28 cellular contexts compared by ENCODE assay signal in genomic region chr4:23327120-23327519, GRCh38.
DNase-seq lines count a peak whose midpoint lies in the region; ATAC-seq, FAIRE-seq and TF ChIP-seq lines count a peak whose summit lies in the region.
"Had no signal": no experiment of that assay in that cellular context is flagged by ENCODE, and none has a peak within 500 bp of the region (broad histone marks: within the 10 kb centered on the region; RNA-seq: fewer than 3 reads in every experiment).

No MANE protein-coding gene starts in this region.

- H3K4me2 ChIP-seq in astrocyte (ENCODE audit: low read length): no peak overlapping the region
- H3K4me2 ChIP-seq: BLaER1 had no signal

- intact Hi-C loops in breast epithelium (cut with DNase I; ENCODE audit: low total_unique reads) (no loop called here), psoas muscle (cut with DNase I) (no loop called here)

- FAIRE-seq in astrocyte (lab: Jason Lieb, UNC): no peak
- FAIRE-seq: A204.1, GM12878, GM12892, GM18507 had no signal

- no peak overlapping the region for H2AFZ ChIP-seq in astrocyte (ENCODE audit: low read depth, low read length)

- no peaks in the 10 kb centered on the region for H4K20me1 ChIP-seq in astrocyte (ENCODE audit: insufficient read depth, low read length)
- H4K20me1 ChIP-seq: BLaER1 had no signal

- no peak for TF ChIP-seq POLR2A in breast epithelium (IDR thresholded peaks at IDR 0.05)

- H3K9me3 ChIP-seq in breast epithelium (no peaks in the 10 kb centered on the region), astrocyte (ENCODE audit: insufficient read depth, low read depth, low read length) (no peaks in the 10 kb centered on the region), psoas muscle (no peaks in the 10 kb centered on the region)
- H3K9me3 ChIP-seq: BE2C, BLaER1 had no signal

- H3K79me2 ChIP-seq in astrocyte (ENCODE audit: insufficient read depth, low read length): no peaks in the 10 kb centered on the region

- H3K4me1 Mint-ChIP-seq in astrocyte (ENCODE audit: low read depth, unreplicated experiment): peaks cover 14% of the 10 kb centered on the region
- H3K4me1 Mint-ChIP-seq: CD4-positive, alpha-beta memory T cell; CD8-positive, alpha-beta memory T cell had no signal

- in situ Hi-C loops in T47D (cut with HindIII; ENCODE audit: low pct_unique_long_range_greater_than_20kb, low sequenced_read_pairs): no loop called here

- no peak for ATAC-seq in psoas muscle
- ATAC-seq in HG02885 (IDR thresholded peaks at IDR 0.05; ENCODE audit: poor library complexity, unreplicated experiment): no peak
- ATAC-seq in HG02840 (IDR thresholded peaks at IDR 0.05; ENCODE audit: low FRiP score, unreplicated experiment): no peak
- ATAC-seq: GM12878 had no signal

- WGBS in psoas muscle, 3 donors: 92 to 100% (median 96%) methylated on average over 1 of the region's 1 CpG

- no peaks in the 10 kb centered on the region for H3K36me3 Mint-ChIP-seq in astrocyte (ENCODE audit: low read depth, unreplicated experiment)
- H3K36me3 Mint-ChIP-seq: CD14-positive monocyte; CD4-positive, alpha-beta memory T cell; CD4-positive, CD25-positive, alpha-beta regulatory T cell; CD8-positive, alpha-beta memory T cell had no signal

- H3K4me3 ChIP-seq in breast epithelium: no peak overlapping the region
- H3K4me3 ChIP-seq in astrocyte (ENCODE audit: insufficient read depth, low read depth, low read length): no peak overlapping the region
- no peak overlapping the region for H3K4me3 ChIP-seq in psoas muscle
- H3K4me3 ChIP-seq: BLaER1, GM12878 had no signal

- DNase-seq in T47D (ENCODE audit: low read depth in 1 of 2, low spot score in 1 of 2) (peak; percentile 3 to 92), breast epithelium (ENCODE audit: low spot score in 2 of 2) (no peak), astrocyte (ENCODE audit: low read depth) (peak; percentile 12), kidney tubule cell (ENCODE audit: low spot score) (peak; percentile 30), psoas muscle (no peak)
- DNase-seq in activated effector memory CD4-positive, alpha-beta T cell treated with Interleukin-2 at 50 U/mL for 16 hours: no peak
- DNase-seq: 8988T; ACHN; BE2C; C1 segment of cervical spinal cord; CD4-positive, alpha-beta memory T cell; CD4-positive, CD25-positive, alpha-beta regulatory T cell; CD8-positive, alpha-beta memory T cell; COR-L47; DMS 273 treated with DMSO at 0.1 percent for 48 hours; DMS153; DMS79; DND-41; EL; GDM1 had no signal

- no peak for TF ChIP-seq CTCF in breast epithelium (IDR thresholded peaks at IDR 0.05)
- no peak for TF ChIP-seq CTCF in astrocyte (IDR thresholded peaks at IDR 0.05; ENCODE audit: insufficient read depth, low read depth, low read length)
- TF ChIP-seq CTCF in psoas muscle (IDR thresholded peaks at IDR 0.05): no peak

- no peaks in the 10 kb centered on the region for H3K4me1 ChIP-seq in breast epithelium
- peaks cover 10% of the 10 kb centered on the region for H3K4me1 ChIP-seq in astrocyte (ENCODE audit: insufficient read depth, low read length)
- H3K4me1 ChIP-seq in psoas muscle: peaks cover 13% of the 10 kb centered on the region
- H3K4me1 ChIP-seq: BE2C, BLaER1 had no signal

- H3K27me3 Mint-ChIP-seq in astrocyte (ENCODE audit: low read depth, unreplicated experiment): no peaks in the 10 kb centered on the region
- H3K27me3 Mint-ChIP-seq: CD4-positive, CD25-positive, alpha-beta regulatory T cell had no signal

- no peaks in the 10 kb centered on the region for H3K36me3 ChIP-seq in breast epithelium
- no peaks in the 10 kb centered on the region for H3K36me3 ChIP-seq in astrocyte (ENCODE audit: insufficient read depth, low read length)
- H3K36me3 ChIP-seq in psoas muscle (ENCODE audit: insufficient read depth in 1 of 2, low read depth in 1 of 2): no peaks in the 10 kb centered on the region
- H3K36me3 ChIP-seq: BE2C, BLaER1 had no signal

- H3K4me3 Mint-ChIP-seq in astrocyte (ENCODE audit: unreplicated experiment): no peak overlapping the region
- H3K4me3 Mint-ChIP-seq: CD14-positive monocyte; CD4-positive, alpha-beta memory T cell; CD4-positive, CD25-positive, alpha-beta regulatory T cell; CD8-positive, alpha-beta memory T cell had no signal

- H3K27ac Mint-ChIP-seq in astrocyte (ENCODE audit: unreplicated experiment): no peak overlapping the region
- H3K27ac Mint-ChIP-seq: CD14-positive monocyte; CD4-positive, alpha-beta memory T cell; CD4-positive, CD25-positive, alpha-beta regulatory T cell; CD8-positive, alpha-beta memory T cell had no signal

- H3K27ac ChIP-seq in breast epithelium (no peak overlapping the region), astrocyte (ENCODE audit: low read depth, low read length) (no peak overlapping the region), psoas muscle (peak overlapping the region; percentile 24)
- H3K27ac ChIP-seq: BLaER1 had no signal

- H3K9me3 Mint-ChIP-seq in astrocyte (ENCODE audit: unreplicated experiment): no peaks in the 10 kb centered on the region
- H3K9me3 Mint-ChIP-seq: CD14-positive monocyte had no signal

- H3K27me3 ChIP-seq in breast epithelium (no peaks in the 10 kb centered on the region), astrocyte (ENCODE audit: insufficient read depth, low read length) (no peaks in the 10 kb centered on the region), psoas muscle (ENCODE audit: insufficient read depth in 3 of 3, low read length in 2 of 3) (no peaks in the 10 kb centered on the region)
- H3K27me3 ChIP-seq: BE2C, BLaER1 had no signal

- no peak overlapping the region for H3K9ac ChIP-seq in astrocyte (ENCODE audit: low read length)
- H3K9ac ChIP-seq: BLaER1 had no signal

Comparison
In these comparisons a context has a peak if more than half of its experiments do, and no peak if none do; other contexts are left out.
1. DNase-seq: peak in T47D (2 of 2), astrocyte (single experiment) and kidney tubule cell (single experiment); none in breast epithelium (0 of 2), psoas muscle (0 of 2) and activated effector memory CD4-positive, alpha-beta T cell treated with Interleukin-2 at 50 U/mL for 16 hours (single experiment).